In genomic region chr1:59266180-59266926, GRCh38 we compare ENCODE assay signal across 11 cellular contexts. TPM values are rescaled to one million over a fixed set of nuclear protein-coding genes. Genes with fewer than 3 reads are reported as not detected.
DNase-seq lines count a peak whose midpoint lies in the region; ATAC-seq and TF ChIP-seq lines count a peak whose summit lies in the region.
"Had no signal": no experiment of that assay in that cellular context is flagged by ENCODE, and none has a peak within 500 bp of the region (broad histone marks: within the 10 kb centered on the region; RNA-seq: fewer than 3 reads in every experiment).

No MANE protein-coding gene starts in this region.

- CTCF ChIA-PET in activated B cell treated with CpG ODN at 0.5 μM for 24 hours (lab: Charles Lee), result interaction anchor here (2.1 kb wide), 1 partner anchor 26 kb away, joined by 11 read pairs; no protein-coding TSS in a partner anchor

- no peak overlapping the region for H3K4me3 ChIP-seq in thyroid gland (replicated peaks in 1 of 3)

- H3K36me3 ChIP-seq in thyroid gland, result no peaks in the 10 kb centered on the region

- TF ChIP-seq CTCF in GM10266 (IDR thresholded peaks at IDR 0.05; ENCODE audit: control insufficient read depth, insufficient read depth, low read depth, missing control alignments) (no peak), GM20000 (IDR thresholded peaks at IDR 0.05; ENCODE audit: extremely low read depth, missing control alignments) (no peak), activated B cell treated with CpG ODN at 0.5 μM for 24 hours (IDR thresholded peaks at IDR 0.05) (no peak), natural killer cell (IDR thresholded peaks at IDR 0.05) (no peak), thyroid gland (IDR thresholded peaks at IDR 0.05) (no peak)

- no peaks in the 10 kb centered on the region for H3K27me3 Mint-ChIP-seq in activated B cell treated with CpG ODN at 0.5 μM for 24 hours
- peaks cover 0 to 3% of the 10 kb centered on the region in 2 donors for H3K27me3 Mint-ChIP-seq in natural killer cell (ENCODE audit: low read depth in 2 of 2)

- H3K9me3 Mint-ChIP-seq in activated B cell treated with CpG ODN at 0.5 μM for 24 hours, result peaks cover 3% of the 10 kb centered on the region
- H3K9me3 Mint-ChIP-seq in natural killer cell, result no peaks in the 10 kb centered on the region
- H3K9me3 Mint-ChIP-seq: activated T-helper 17 cell treated with anti-CD3 and anti-CD28 coated beads, Interleukin-2, amount 50 U/mL, for 72 hours had no signal

- POLR2A ChIA-PET in activated B cell treated with CpG ODN at 0.5 μM for 24 hours (lab: Charles Lee), result interaction anchor here (0.6 to 3.7 kb wide), 14 partner anchors 11 to 483 kb away, joined by 3 to 44 read pairs (median 4); partner anchors contain the start of genes FGGY and JUN

- intact Hi-C loops in activated B cell treated with CpG ODN at 0.5 μM for 24 hours (cut with micrococcal nuclease), result loop anchor here (1.0 to 2.0 kb wide), 5 partner anchors 26 to 482 kb away; partner anchors contain the start of gene JUN
- intact Hi-C loops in natural killer cell (cut with micrococcal nuclease), result no loop called here
- intact Hi-C loops in thyroid gland (cut with DNase I), result no loop called here

- ATAC-seq in HG03139 (IDR thresholded peaks at IDR 0.05; ENCODE audit: unreplicated experiment), result peak; percentile 80
- ATAC-seq in activated B cell treated with CpG ODN at 0.5 μM for 24 hours (ENCODE audit: low read depth), result peak; percentile 92
- no peak for ATAC-seq in natural killer cell
- ATAC-seq: activated T-helper 17 cell treated with anti-CD3 and anti-CD28 coated beads, Interleukin-2, amount 50 U/mL, for 72 hours had no signal

- H3K36me3 Mint-ChIP-seq in activated B cell treated with CpG ODN at 0.5 μM for 24 hours (ENCODE audit: low read depth), result no peaks in the 10 kb centered on the region
- no peaks in the 10 kb centered on the region for H3K36me3 Mint-ChIP-seq in natural killer cell

- H3K27me3 ChIP-seq in thyroid gland, result no peaks in the 10 kb centered on the region

- H3K4me3 Mint-ChIP-seq in activated B cell treated with CpG ODN at 0.5 μM for 24 hours, result peak overlapping the region; percentile 75
- H3K4me3 Mint-ChIP-seq in natural killer cell, result no peak overlapping the region
- H3K4me3 Mint-ChIP-seq: activated T-helper 17 cell treated with anti-CD3 and anti-CD28 coated beads, Interleukin-2, amount 50 U/mL, for 72 hours had no signal

- H3K4me1 Mint-ChIP-seq in activated B cell treated with CpG ODN at 0.5 μM for 24 hours (peaks cover 63% of the 10 kb centered on the region), natural killer cell (peaks cover 7 to 10% of the 10 kb centered on the region in 2 donors)
- H3K4me1 Mint-ChIP-seq: activated T-helper 17 cell treated with anti-CD3 and anti-CD28 coated beads, Interleukin-2, amount 50 U/mL, for 72 hours had no signal

- peak overlapping the region; percentile 97 for H3K27ac Mint-ChIP-seq in activated B cell treated with CpG ODN at 0.5 μM for 24 hours
- H3K27ac Mint-ChIP-seq in natural killer cell, result no peak overlapping the region
- H3K27ac Mint-ChIP-seq: activated T-helper 17 cell treated with anti-CD3 and anti-CD28 coated beads, Interleukin-2, amount 50 U/mL, for 72 hours had no signal

- TF ChIP-seq POLR2A in thyroid gland (IDR thresholded peaks at IDR 0.05), result no peak

- DNase-seq in GM10266 (ENCODE audit: extremely low spot score), result peak; percentile 12
- DNase-seq in GM20000 (ENCODE audit: low spot score), result peak; percentile 17
- DNase-seq in activated B cell treated with CpG ODN at 0.5 μM for 24 hours, result peak; percentile 21
- DNase-seq in T-helper 1 cell, result no peak
- no peak for DNase-seq in nucleus accumbens (lab: John Stamatoyannopoulos, UW)
- no peak for DNase-seq in natural killer cell
- no peak for DNase-seq in thyroid gland
- DNase-seq: COR-L47, erythroblast had no signal

- H3K4me1 ChIP-seq in thyroid gland, result peaks cover 0 to 4% of the 10 kb centered on the region in 2 donors

- H3K9me3 ChIP-seq in thyroid gland, result no peaks in the 10 kb centered on the region

- 77 to 85% methylated on average over 4 of the region's 4 CpGs for WGBS in thyroid gland, 2 donors

- H3K27ac ChIP-seq in thyroid gland, result no peak overlapping the region

RNA-seq across cellular contexts. Expression of gene FGGY, which starts 30.5 kb away (rescaled TPM):
- 22.1 and 24.0 TPM in 2 replicates for total RNA-seq in activated B cell treated with CpG ODN at 0.5 μM for 24 hours
- 10 to 100 TPM; 21.8 to 31.5 (median 21.8) TPM for total RNA-seq in natural killer cell
- total RNA-seq in thyroid gland, result 10 to 100 TPM; 24.6 to 46.1 (median 36.4) TPM

Comparison
In these comparisons a context has a peak if more than half of its experiments do, and no peak if none do; other contexts are left out.
1. DNase-seq: peak in GM10266 (single experiment), GM20000 (single experiment) and activated B cell treated with CpG ODN at 0.5 μM for 24 hours (single experiment); none in T-helper 1 cell (0 of 5), nucleus accumbens (0 of 56), natural killer cell (single experiment) and thyroid gland (0 of 2).
2. ATAC-seq: peak in HG03139 (single experiment) and activated B cell treated with CpG ODN at 0.5 μM for 24 hours (single experiment); none in natural killer cell (0 of 3).